In genomic region chr14:74547331-74547927, GRCh38 we compare ENCODE assay signal across 18 cellular contexts. TPM values are rescaled to one million over a fixed set of nuclear protein-coding genes. Genes with fewer than 3 reads are reported as not detected.
DNase-seq lines count a peak whose midpoint lies in the region; ATAC-seq and TF ChIP-seq lines count a peak whose summit lies in the region.
"Had no signal": no experiment of that assay in that cellular context is flagged by ENCODE, and none has a peak within 500 bp of the region (broad histone marks: within the 10 kb centered on the region; RNA-seq: fewer than 3 reads in every experiment).

No MANE protein-coding gene starts in this region.

- H3K27ac ChIP-seq in DND-41 (ENCODE audit: low read length) = no peak overlapping the region
- H3K27ac ChIP-seq in spleen = no peak overlapping the region
- no peak overlapping the region for H3K27ac ChIP-seq in esophagus muscularis mucosa (replicated peaks in 1 of 4)
- H3K27ac ChIP-seq in right atrium auricular region = no peak overlapping the region
- H3K27ac ChIP-seq: C4-2B had no signal

- no peak for TF ChIP-seq EP300 in esophagus muscularis mucosa (IDR thresholded peaks at IDR 0.05)

- H3K79me2 ChIP-seq in DND-41 (ENCODE audit: insufficient read depth, low read length) = no peaks in the 10 kb centered on the region

- 85 to 92% (median 89%) methylated on average over 4 to 5 of the region's 5 CpGs for WGBS in spleen, 5 donors
- 93% methylated on average over 5 of the region's 5 CpGs for WGBS in esophagus muscularis mucosa

- intact Hi-C loops in spleen (cut with DNase I; ENCODE audit: low total_unique reads) = no loop called here
- intact Hi-C loops in esophagus muscularis mucosa (cut with DNase I) = no loop called here

- H3K4me2 ChIP-seq in DND-41 (ENCODE audit: insufficient read depth, low read length) = no peak overlapping the region

- H4K20me1 ChIP-seq in DND-41 (ENCODE audit: insufficient read depth, low read length) = no peaks in the 10 kb centered on the region; the same call in 1 of the 2 replicates

- no peak for TF ChIP-seq CTCF in DND-41 (IDR thresholded peaks at IDR 0.05; ENCODE audit: borderline replicate concordance, extremely low read depth, low read length, poor library complexity, severe bottlenecking)
- no peak for TF ChIP-seq CTCF in spleen (IDR thresholded peaks at IDR 0.05 in 8 of 11, conservative IDR thresholded peaks at IDR 0.05 in 3 of 11)
- TF ChIP-seq CTCF in esophagus muscularis mucosa (IDR thresholded peaks at IDR 0.05) = no peak
- no peak for TF ChIP-seq CTCF in right atrium auricular region (IDR thresholded peaks at IDR 0.05)

- H3K4me3 ChIP-seq in DND-41 (ENCODE audit: low read depth in 1 of 2, low read length in 2 of 2) (no peak overlapping the region), spleen (no peak overlapping the region), esophagus muscularis mucosa (no peak overlapping the region), right atrium auricular region (no peak overlapping the region)

- DNase-seq in DND-41 (peak; percentile 12), iPS-NIHi7 (ENCODE audit: extremely low spot score) (peak; percentile 73), spleen (peak; percentile 29), NCI-H2029 treated with DMSO at 0.1 percent for 48 hours (lab: John Stamatoyannopoulos, UW) (no peak), esophagus muscularis mucosa (ENCODE audit: extremely low spot score) (no peak), right atrium auricular region (ENCODE audit: low spot score) (no peak)
- DNase-seq: COR-L47, Karpas-422, MM.1S, NCI-H1105, NCI-H187, NCI-H2171, NCI-H82, Right ventricle myocardium superior had no signal

- no peak; the same call in 2 of the 3 replicates for ATAC-seq in DND-41 (ENCODE audit: insufficient read depth, low read depth)
- ATAC-seq in GM21723 (IDR thresholded peaks at IDR 0.05; ENCODE audit: unreplicated experiment) = no peak
- ATAC-seq: Panc1 had no signal

- no peaks in the 10 kb centered on the region for H3K9me3 ChIP-seq in DND-41 (ENCODE audit: insufficient read depth, low read length, severe bottlenecking)
- no peaks in the 10 kb centered on the region for H3K9me3 ChIP-seq in spleen
- no peaks in the 10 kb centered on the region for H3K9me3 ChIP-seq in esophagus muscularis mucosa
- H3K9me3 ChIP-seq in right atrium auricular region = no peaks in the 10 kb centered on the region

- H3K4me1 ChIP-seq in DND-41 (ENCODE audit: insufficient read depth, low read length) = no peaks in the 10 kb centered on the region
- H3K4me1 ChIP-seq in spleen = peaks cover 0 to 19% (median 12%) of the 10 kb centered on the region in 6 donors
- peaks cover 14 to 25% (median 14%) of the 10 kb centered on the region in 4 donors for H3K4me1 ChIP-seq in esophagus muscularis mucosa
- H3K4me1 ChIP-seq in right atrium auricular region = peaks cover 0 to 28% of the 10 kb centered on the region in 2 donors

- H3K27me3 ChIP-seq in DND-41 (ENCODE audit: insufficient read depth, low read length, poor library complexity) = peaks cover 8% of the 10 kb centered on the region
- H3K27me3 ChIP-seq in spleen (replicated peaks in 1 of 7) = no peaks in the 10 kb centered on the region
- no peaks in the 10 kb centered on the region for H3K27me3 ChIP-seq in esophagus muscularis mucosa
- no peaks in the 10 kb centered on the region for H3K27me3 ChIP-seq in right atrium auricular region

- H2AFZ ChIP-seq in DND-41 (ENCODE audit: low read depth, low read length) = no peak overlapping the region

- H3K9ac ChIP-seq in DND-41 (ENCODE audit: low read depth, low read length) = no peak overlapping the region

- H3K36me3 ChIP-seq in DND-41 (ENCODE audit: insufficient read depth, low read length) (no peaks in the 10 kb centered on the region), spleen (no peaks in the 10 kb centered on the region), esophagus muscularis mucosa (no peaks in the 10 kb centered on the region), right atrium auricular region (no peaks in the 10 kb centered on the region)

- TF ChIP-seq POLR2A in spleen (IDR thresholded peaks at IDR 0.05) = no peak
- no peak for TF ChIP-seq POLR2A in esophagus muscularis mucosa (IDR thresholded peaks at IDR 0.05; ENCODE audit: low read depth)

TF ChIP-seq in PFSK-1, 5 proteins besides CTCF, POLR2A, EP300 and RAD21:
- TF ChIP-seq FOXP2 (optimal IDR thresholded peaks at IDR 0.05; ENCODE audit: borderline replicate concordance, extremely low read depth, extremely low read length, insufficient read depth) (no peak), REST (IDR thresholded peaks at IDR 0.05; ENCODE audit: insufficient read depth in 1 of 2, low read depth in 2 of 2, low read length in 2 of 2) (peak; percentile 81 to 89)
TF ChIP-seq in PFSK-1: peak in this region for 1.

RNA-seq across cellular contexts. Expression of gene ISCA2, which starts 53.9 kb away (rescaled TPM):
- polyA plus RNA-seq in PFSK-1 (2012; ENCODE audit: insufficient read length, low read depth) = 31.2 TPM
- total RNA-seq in spleen (10 to 100 TPM; 11.7 to 24.7 (median 19.0) TPM), esophagus muscularis mucosa (10 to 100 TPM in 3 of 4 donors, 1 to 10 TPM in 1; 5.8 to 20.4 (median 15.1) TPM), right atrium auricular region (10 to 100 TPM; 20.4 to 22.3 TPM)
- polyA plus RNA-seq in spleen = 10 to 100 TPM; 25.8 to 28.9 (median 26.0) TPM

RNA-seq across cellular contexts. Expression of gene NPC2, which starts 54.3 kb away (rescaled TPM):
- 117 TPM for polyA plus RNA-seq in PFSK-1 (2012; ENCODE audit: insufficient read length, low read depth)
- total RNA-seq in spleen (100 to 1,000 TPM; 191 to 956 (median 322) TPM), esophagus muscularis mucosa (100 to 1,000 TPM; 119 to 205 (median 162) TPM), right atrium auricular region (100 to 1,000 TPM; 194 to 242 TPM)
- polyA plus RNA-seq in spleen = 100 to 1,000 TPM; 202 to 299 (median 221) TPM

Comparison
In these comparisons a context has a peak if more than half of its experiments do, and no peak if none do; other contexts are left out.
1. DNase-seq: peak in DND-41 (single experiment), iPS-NIHi7 (single experiment) and spleen (single experiment); none in NCI-H2029 treated with DMSO at 0.1 percent for 48 hours (single experiment), esophagus muscularis mucosa (single experiment) and right atrium auricular region (single experiment).